ENCODE assay signal across 8 cellular contexts in genomic region chr5:91162534-91163381, GRCh38.
A peak's percentile ranks its signal among the peaks of the same experiment; 100 is the strongest.
DNase-seq lines count a peak whose midpoint lies in the region; ATAC-seq lines count a peak whose summit lies in the region.

No MANE protein-coding gene starts in this region.

- peak; percentile 99 for ATAC-seq in GM21526 (IDR thresholded peaks at IDR 0.05; ENCODE audit: low FRiP score, unreplicated experiment)

- peaks cover 4% of the 10 kb centered on the region; the same call in 1 of the 2 replicates for H3K4me1 ChIP-seq in HUES48 (ENCODE audit: control insufficient read depth, insufficient read depth, low read length)
- H3K4me1 ChIP-seq in mucosa of rectum (ENCODE audit: control insufficient read depth in 2 of 2, insufficient read depth in 2 of 2, low read length in 2 of 2), result peaks cover 7 to 11% of the 10 kb centered on the region in 2 donors

- H3K36me3 ChIP-seq in HUES48 (ENCODE audit: control insufficient read depth, insufficient read depth, low read length), result peaks cover 10% of the 10 kb centered on the region
- no peaks in the 10 kb centered on the region for H3K36me3 ChIP-seq in mucosa of rectum (ENCODE audit: control insufficient read depth in 2 of 2, insufficient read depth in 2 of 2, low read length in 2 of 2)

- H3K4me3 ChIP-seq in HUES48 (ENCODE audit: low read depth, low read length) (no peak overlapping the region), mucosa of rectum (ENCODE audit: low read length in 2 of 2) (peak overlapping the region; percentile 2 to 43)

- H3K27me3 ChIP-seq in HUES48 (ENCODE audit: control insufficient read depth, insufficient read depth, low read length) (no peaks in the 10 kb centered on the region), mucosa of rectum (ENCODE audit: control insufficient read depth in 2 of 2, insufficient read depth in 2 of 2, low read length in 2 of 2) (no peaks in the 10 kb centered on the region)

- H3K9me3 ChIP-seq in HUES48 (ENCODE audit: control insufficient read depth, insufficient read depth, low read length) (no peaks in the 10 kb centered on the region), mucosa of rectum (ENCODE audit: control insufficient read depth in 2 of 2, low read length in 2 of 2) (no peaks in the 10 kb centered on the region)

- H3K9ac ChIP-seq in HUES48 (ENCODE audit: low read depth, low read length) (no peak overlapping the region), mucosa of rectum (ENCODE audit: low read depth in 1 of 2, low read length in 2 of 2) (peak overlapping the region in 1 of 2 donors; percentile 13)

- H3K27ac ChIP-seq in HUES48 (ENCODE audit: low read depth, low read length), result peak overlapping the region; percentile 1
- peak overlapping the region; percentile 53 to 74 for H3K27ac ChIP-seq in mucosa of rectum (ENCODE audit: low read depth in 2 of 2, low read length in 2 of 2)

- peak; percentile 35 for DNase-seq in COLO829 (ENCODE audit: low spot score)
- DNase-seq in activated CD4-positive, CD25-positive, alpha-beta regulatory T cell (lab: John Stamatoyannopoulos, UW), result peak in 3 of 4 experiments; percentile 1 to 10 (median 4)
- peak; percentile 97 for DNase-seq in dermis blood vessel endothelial cell
- peak; percentile 7 to 25 for DNase-seq in stimulated activated CD8-positive, alpha-beta memory T cell treated with anti-CD3 and anti-CD28 coated beads, Interleukin-7, amount 100 ng/mL, for 1 hour (ENCODE audit: low read depth in 2 of 2)
- DNase-seq in NCI-H187 (lab: John Stamatoyannopoulos, UW), result no peak

Comparison
In these comparisons a context has a peak if more than half of its experiments do, and no peak if none do; other contexts are left out.
1. DNase-seq: peak in COLO829 (single experiment), activated CD4-positive, CD25-positive, alpha-beta regulatory T cell (3 of 4), dermis blood vessel endothelial cell (single experiment) and stimulated activated CD8-positive, alpha-beta memory T cell treated with anti-CD3 and anti-CD28 coated beads, Interleukin-7, amount 100 ng/mL, for 1 hour (2 of 2); none in NCI-H187 (0 of 2).